In the genomic region with DNA sequence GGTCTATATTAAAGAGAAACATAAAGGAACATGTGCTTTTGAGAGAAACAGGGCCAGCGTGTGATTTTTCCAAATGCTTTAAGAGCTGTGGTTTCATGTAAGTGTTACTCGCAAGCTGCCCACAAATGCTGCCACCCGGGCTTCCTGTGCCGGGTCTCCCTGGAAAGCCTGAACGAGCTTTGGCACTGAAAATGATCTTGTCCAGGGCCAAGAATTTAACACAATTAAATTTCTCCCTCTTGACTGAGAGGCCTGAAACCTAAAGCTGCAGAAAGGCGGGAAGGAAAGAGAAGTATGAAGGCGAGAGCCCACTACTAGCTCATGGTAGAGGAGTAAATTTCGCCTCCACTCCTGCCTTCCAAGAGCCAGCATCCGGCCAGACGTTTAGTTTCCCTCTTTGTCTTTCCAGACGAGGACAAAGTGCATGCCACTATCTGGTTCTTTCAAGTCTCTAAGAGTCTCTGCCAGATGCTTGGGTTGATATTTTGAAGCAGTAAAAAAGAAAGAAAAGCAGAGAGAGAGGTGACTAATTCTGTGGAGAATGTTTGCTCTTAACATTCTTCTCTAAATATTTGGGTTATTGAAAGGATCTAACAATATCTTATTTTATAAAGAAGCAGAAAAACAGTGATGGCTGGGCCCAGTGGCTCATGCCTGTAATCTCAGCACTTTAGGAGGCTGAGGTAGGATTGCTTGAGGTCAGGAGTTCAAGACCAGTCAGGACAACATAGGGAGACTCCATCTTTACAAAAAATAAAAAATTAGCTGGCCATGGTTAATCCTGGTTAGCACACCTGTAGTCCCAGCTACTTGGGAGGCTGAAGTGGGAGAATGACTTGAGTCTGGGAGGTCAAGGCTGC, we compare ENCODE assay signal across 8 cellular contexts.
A peak's percentile ranks its signal among the peaks of the same experiment; 100 is the strongest.
DNase-seq lines count a peak whose midpoint lies in the region; ATAC-seq, FAIRE-seq and TF ChIP-seq lines count a peak whose summit lies in the region.

No MANE protein-coding gene starts in this region.

- H3K4me2 ChIP-seq in A549 (peak overlapping the region; percentile 83), fibroblast of lung (ENCODE audit: extremely low read depth, insufficient read depth, low read length) (peak overlapping the region; percentile 84), osteoblast (ENCODE audit: insufficient read depth, low read length) (peak overlapping the region; percentile 72)

- H3K4me3 ChIP-seq in A549, result no peak overlapping the region
- H3K4me3 ChIP-seq in fibroblast of lung (replicated peaks in 1 of 4; ENCODE audit: control extremely low read depth in 1 of 4, insufficient read depth in 1 of 4, low read depth in 3 of 4, low read length in 4 of 4), result peak overlapping the region; percentile 7 to 38 (median 21)
- H3K4me3 ChIP-seq in osteoblast (ENCODE audit: insufficient read depth, low read length), result peak overlapping the region; percentile 52

- H3K27ac ChIP-seq in A549 (peak overlapping the region; percentile 86), fibroblast of lung (ENCODE audit: insufficient read depth, low read length) (peak overlapping the region; percentile 71), osteoblast (ENCODE audit: low read depth, low read length) (peak overlapping the region; percentile 82)

- CTCF ChIA-PET in A549 (lab: Yijun Ruan, JAX), result interaction anchor here (0.7 to 1.5 kb wide), 9 partner anchors 10 to 163 kb away, joined by 3 to 7 read pairs (median 4); no protein-coding TSS in a partner anchor

- H3K27me3 ChIP-seq in fibroblast of lung (ENCODE audit: control insufficient read depth, insufficient read depth, low read length) (no peaks in the 10 kb centered on the region), osteoblast (ENCODE audit: insufficient read depth, low read length) (no peaks in the 10 kb centered on the region)

- POLR2A ChIA-PET in A549 (lab: Yijun Ruan, JAX), result interaction anchor here (0.6 to 2.9 kb wide), 5 partner anchors 11 to 128 kb away, joined by 3 to 38 read pairs (median 6); a partner anchor contains a TSS

- ATAC-seq in A549, result peak; percentile 61 to 82
- ATAC-seq in GM21717 (IDR thresholded peaks at IDR 0.05; ENCODE audit: unreplicated experiment), result no peak
- no peak for ATAC-seq in HG03175 (IDR thresholded peaks at IDR 0.05; ENCODE audit: unreplicated experiment)

- no peak for TF ChIP-seq POLR2A in A549 (IDR thresholded peaks at IDR 0.05; ENCODE audit: low read length)

- peak in 1 of 2 experiments; percentile 79 for DNase-seq in A549 (ENCODE audit: low read depth in 1 of 2, low spot score in 1 of 2)
- DNase-seq in H4 (ENCODE audit: low spot score), result peak; percentile 83
- DNase-seq in SW480 (ENCODE audit: low spot score), result peak; percentile 33
- peak; percentile 83 to 90 for DNase-seq in fibroblast of lung (ENCODE audit: low read depth in 2 of 2)
- peak; percentile 79 for DNase-seq in osteoblast (ENCODE audit: insufficient read length, low spot score, missing footprints)
- DNase-seq in retina, result no peak

- peak; percentile 14 to 23; a peak in 1 of 5 replicates for TF ChIP-seq RAD21 in A549 (conservative IDR thresholded peaks at IDR 0.05 in 1 of 2, IDR thresholded peaks at IDR 0.05 in 1 of 2)

- peak; percentile 18 for FAIRE-seq in A549 (lab: Jason Lieb, UNC)

- peak overlapping the region; percentile 78 for H2AFZ ChIP-seq in fibroblast of lung (ENCODE audit: low read length)
- H2AFZ ChIP-seq in osteoblast (ENCODE audit: low read length), result peak overlapping the region; percentile 75

- H3K4me1 ChIP-seq in A549 (peaks cover 62% of the 10 kb centered on the region), fibroblast of lung (ENCODE audit: control insufficient read depth, extremely low read depth, insufficient read depth, low read length) (peaks cover 16% of the 10 kb centered on the region), osteoblast (ENCODE audit: insufficient read depth, low read length) (peaks cover 40% of the 10 kb centered on the region)

- WGBS in A549 (ENCODE audit: missing lambda C conversion rate), result 3% methylated on average over 11 of the region's 11 CpGs

- TF ChIP-seq EP300 in A549 (IDR thresholded peaks at IDR 0.05), result no peak

- H3K9ac ChIP-seq in fibroblast of lung (ENCODE audit: insufficient read depth, low read length), result no peak overlapping the region

- H3K36me3 ChIP-seq in fibroblast of lung (ENCODE audit: control insufficient read depth, insufficient read depth, low read length), result no peaks in the 10 kb centered on the region
- H3K36me3 ChIP-seq in osteoblast (ENCODE audit: insufficient read depth, low read length), result no peaks in the 10 kb centered on the region

- no peaks in the 10 kb centered on the region for H4K20me1 ChIP-seq in fibroblast of lung (ENCODE audit: control insufficient read depth, extremely low read depth, insufficient read depth, low read length)
- no peaks in the 10 kb centered on the region for H4K20me1 ChIP-seq in osteoblast (ENCODE audit: insufficient read depth, low read length)

- H3K79me2 ChIP-seq in fibroblast of lung (ENCODE audit: control insufficient read depth, insufficient read depth, low read length) (no peaks in the 10 kb centered on the region), osteoblast (ENCODE audit: insufficient read depth, low read length) (no peaks in the 10 kb centered on the region)

- TF ChIP-seq CTCF in A549 (IDR thresholded peaks at IDR 0.05) (no peak), fibroblast of lung (conservative IDR thresholded peaks at IDR 0.05 in 1 of 2, IDR thresholded peaks at IDR 0.05 in 1 of 2; ENCODE audit: low read depth in 1 of 2, low read length in 2 of 2) (no peak), osteoblast (IDR thresholded peaks at IDR 0.05; ENCODE audit: extremely low read depth, low read depth, low read length) (no peak)

- H3K9me3 ChIP-seq in A549 (no peaks in the 10 kb centered on the region), fibroblast of lung (ENCODE audit: control insufficient read depth, insufficient read depth, low read depth, low read length) (no peaks in the 10 kb centered on the region), osteoblast (ENCODE audit: low read depth, low read length) (no peaks in the 10 kb centered on the region)

TF ChIP-seq in A549, 52 proteins besides CTCF, POLR2A, EP300 and RAD21 (continues in another document):
- TF ChIP-seq HOXB5 (CRISPR knock-in tag; IDR thresholded peaks at IDR 0.05) (peak; percentile 50; the same call in 1 of the 2 replicates), BHLHE40 (IDR thresholded peaks at IDR 0.05; ENCODE audit: low read depth, low read length) (no peak), HOXB13 (CRISPR knock-in tag; IDR thresholded peaks at IDR 0.05; ENCODE audit: low read depth) (0 out of 2 replicates have a peak, but pooled peaks have one; percentile 45), JUNB (IDR thresholded peaks at IDR 0.05) (peak; percentile 32), PHF8 (IDR thresholded peaks at IDR 0.05; ENCODE audit: borderline replicate concordance, low read depth) (no peak), JUN (IDR thresholded peaks at IDR 0.05) (peak in 1 of 2 experiments; percentile 61; a peak in 1 of 5 replicates)
- TF ChIP-seq, protein P1, sequence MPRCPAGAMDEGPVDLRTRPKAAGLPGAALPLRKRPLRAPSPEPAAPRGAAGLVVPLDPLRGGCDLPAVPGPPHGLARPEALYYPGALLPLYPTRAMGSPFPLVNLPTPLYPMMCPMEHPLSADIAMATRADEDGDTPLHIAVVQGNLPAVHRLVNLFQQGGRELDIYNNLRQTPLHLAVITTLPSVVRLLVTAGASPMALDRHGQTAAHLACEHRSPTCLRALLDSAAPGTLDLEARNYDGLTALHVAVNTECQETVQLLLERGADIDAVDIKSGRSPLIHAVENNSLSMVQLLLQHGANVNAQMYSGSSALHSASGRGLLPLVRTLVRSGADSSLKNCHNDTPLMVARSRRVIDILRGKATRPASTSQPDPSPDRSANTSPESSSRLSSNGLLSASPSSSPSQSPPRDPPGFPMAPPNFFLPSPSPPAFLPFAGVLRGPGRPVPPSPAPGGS (IDR thresholded peaks at IDR 0.05), result peak; percentile 62; the same call in 1 of the 3 replicates
- TF ChIP-seq, protein P2, sequence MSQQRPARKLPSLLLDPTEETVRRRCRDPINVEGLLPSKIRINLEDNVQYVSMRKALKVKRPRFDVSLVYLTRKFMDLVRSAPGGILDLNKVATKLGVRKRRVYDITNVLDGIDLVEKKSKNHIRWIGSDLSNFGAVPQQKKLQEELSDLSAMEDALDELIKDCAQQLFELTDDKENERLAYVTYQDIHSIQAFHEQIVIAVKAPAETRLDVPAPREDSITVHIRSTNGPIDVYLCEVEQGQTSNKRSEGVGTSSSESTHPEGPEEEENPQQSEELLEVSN (IDR thresholded peaks at IDR 0.05; ENCODE audit: borderline replicate concordance, low read depth), result peak; percentile 76
- TF ChIP-seq, protein P3, sequence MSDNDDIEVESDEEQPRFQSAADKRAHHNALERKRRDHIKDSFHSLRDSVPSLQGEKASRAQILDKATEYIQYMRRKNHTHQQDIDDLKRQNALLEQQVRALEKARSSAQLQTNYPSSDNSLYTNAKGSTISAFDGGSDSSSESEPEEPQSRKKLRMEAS (IDR thresholded peaks at IDR 0.05), result peak; percentile 67
- TF ChIP-seq, protein P4, sequence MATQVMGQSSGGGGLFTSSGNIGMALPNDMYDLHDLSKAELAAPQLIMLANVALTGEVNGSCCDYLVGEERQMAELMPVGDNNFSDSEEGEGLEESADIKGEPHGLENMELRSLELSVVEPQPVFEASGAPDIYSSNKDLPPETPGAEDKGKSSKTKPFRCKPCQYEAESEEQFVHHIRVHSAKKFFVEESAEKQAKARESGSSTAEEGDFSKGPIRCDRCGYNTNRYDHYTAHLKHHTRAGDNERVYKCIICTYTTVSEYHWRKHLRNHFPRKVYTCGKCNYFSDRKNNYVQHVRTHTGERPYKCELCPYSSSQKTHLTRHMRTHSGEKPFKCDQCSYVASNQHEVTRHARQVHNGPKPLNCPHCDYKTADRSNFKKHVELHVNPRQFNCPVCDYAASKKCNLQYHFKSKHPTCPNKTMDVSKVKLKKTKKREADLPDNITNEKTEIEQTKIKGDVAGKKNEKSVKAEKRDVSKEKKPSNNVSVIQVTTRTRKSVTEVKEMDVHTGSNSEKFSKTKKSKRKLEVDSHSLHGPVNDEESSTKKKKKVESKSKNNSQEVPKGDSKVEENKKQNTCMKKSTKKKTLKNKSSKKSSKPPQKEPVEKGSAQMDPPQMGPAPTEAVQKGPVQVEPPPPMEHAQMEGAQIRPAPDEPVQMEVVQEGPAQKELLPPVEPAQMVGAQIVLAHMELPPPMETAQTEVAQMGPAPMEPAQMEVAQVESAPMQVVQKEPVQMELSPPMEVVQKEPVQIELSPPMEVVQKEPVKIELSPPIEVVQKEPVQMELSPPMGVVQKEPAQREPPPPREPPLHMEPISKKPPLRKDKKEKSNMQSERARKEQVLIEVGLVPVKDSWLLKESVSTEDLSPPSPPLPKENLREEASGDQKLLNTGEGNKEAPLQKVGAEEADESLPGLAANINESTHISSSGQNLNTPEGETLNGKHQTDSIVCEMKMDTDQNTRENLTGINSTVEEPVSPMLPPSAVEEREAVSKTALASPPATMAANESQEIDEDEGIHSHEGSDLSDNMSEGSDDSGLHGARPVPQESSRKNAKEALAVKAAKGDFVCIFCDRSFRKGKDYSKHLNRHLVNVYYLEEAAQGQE (IDR thresholded peaks at IDR 0.05), result no peak

Comparison
In these comparisons a context has a peak if more than half of its experiments do, and no peak if none do; other contexts are left out.
1. ATAC-seq: peak in A549 (2 of 2); none in GM21717 (single experiment) and HG03175 (single experiment).
2. Peak in every context shown above with its lines, with median percentiles within 50 percentile points of each other: H3K27ac ChIP-seq and H3K4me2 ChIP-seq.